ENCODE assay signal across 8 cellular contexts in genomic region chr12:575948-576612, GRCh38.
DNase-seq lines count a peak whose midpoint lies in the region; ATAC-seq and TF ChIP-seq lines count a peak whose summit lies in the region.

No MANE protein-coding gene starts in this region.

- H2BK12ac ChIP-seq in neuronal stem cell (ENCODE audit: low read length), result no peak overlapping the region

- H3K36me3 ChIP-seq in neuronal stem cell (replicated peaks in 1 of 2; ENCODE audit: control insufficient read depth in 2 of 2, insufficient read depth in 2 of 2, low read length in 2 of 2) (no peaks in the 10 kb centered on the region), subcutaneous abdominal adipose tissue (ENCODE audit: control insufficient read depth in 5 of 5, insufficient read depth in 5 of 5, low read length in 5 of 5) (no peaks in the 10 kb centered on the region)

- WGBS in neuronal stem cell (ENCODE audit: extremely low coverage in 2 of 2, insufficient read length in 2 of 2, insufficient replicate concordance in 1 of 2), 2 donors, result no CpG with 5 or more reads among the region's 39 CpGs

- H3K9me3 ChIP-seq in neuronal stem cell (replicated peaks in 1 of 2; ENCODE audit: control insufficient read depth in 2 of 2, insufficient read depth in 1 of 2, low read depth in 1 of 2, low read length in 2 of 2) (no peaks in the 10 kb centered on the region), subcutaneous abdominal adipose tissue (ENCODE audit: control insufficient read depth in 5 of 5, low read length in 5 of 5) (no peaks in the 10 kb centered on the region)

- H3K4me1 ChIP-seq in neuronal stem cell (ENCODE audit: control insufficient read depth in 2 of 2, insufficient read depth in 1 of 2, low read depth in 1 of 2, low read length in 2 of 2), result peaks cover 16% of the 10 kb centered on the region in 2 donors
- H3K4me1 ChIP-seq in subcutaneous abdominal adipose tissue (ENCODE audit: control insufficient read depth in 5 of 5, insufficient read depth in 5 of 5, low read length in 5 of 5), result peaks cover 14 to 52% (median 47%) of the 10 kb centered on the region in 5 donors

- H4K8ac ChIP-seq in neuronal stem cell (ENCODE audit: low read depth, low read length), result no peak overlapping the region

- no peak overlapping the region for H3K14ac ChIP-seq in neuronal stem cell (ENCODE audit: low read length)

- in situ Hi-C loops in KBM-7 (cut with MboI; ENCODE audit: low pct_unique_long_range_greater_than_20kb, low sequenced_read_pairs), result no loop called here

- H2AFZ ChIP-seq in neuronal stem cell (ENCODE audit: low read length), result peak overlapping the region; percentile 94

- no peak overlapping the region for H2AK5ac ChIP-seq in neuronal stem cell (ENCODE audit: low read depth, low read length)

- DNase-seq in AG04449 (ENCODE audit: low read depth, low spot score), result no peak
- DNase-seq in KBM-7, result peak; percentile 93
- DNase-seq in RPMI7951 (ENCODE audit: low read depth), result peak; percentile 61
- peak; percentile 80 for DNase-seq in activated effector memory CD4-positive, alpha-beta T cell treated with Interleukin-2 at 50 U/mL for 16 hours
- peak; percentile 57 to 85 for DNase-seq in foreskin fibroblast
- peak; percentile 71 for DNase-seq in neuronal stem cell (ENCODE audit: low spot score)

- CTCF ChIA-PET in AG04449 (lab: Yijun Ruan, JAX), result interaction anchor here (0.8 to 16.1 kb wide), 62 partner anchors 7 to 537 kb away, joined by 3 to 290 read pairs (median 4); partner anchors contain the start of genes NINJ2, RAD52 and WNK1

- peak overlapping the region; percentile 18 for H2BK15ac ChIP-seq in neuronal stem cell (ENCODE audit: low read length)

- H3K23ac ChIP-seq in neuronal stem cell (ENCODE audit: low read depth, low read length, poor library complexity), result no peak overlapping the region

- H3K4me2 ChIP-seq in neuronal stem cell (ENCODE audit: insufficient read depth, low read length, poor library complexity, severe bottlenecking), result no peak overlapping the region

- peak; percentile 82 for ATAC-seq in GM19025 (IDR thresholded peaks at IDR 0.05; ENCODE audit: low read depth, unreplicated experiment)

- H4K91ac ChIP-seq in neuronal stem cell (ENCODE audit: low read depth, low read length, poor library complexity), result no peak overlapping the region

- no peaks in the 10 kb centered on the region for H3K27me3 ChIP-seq in neuronal stem cell (ENCODE audit: control insufficient read depth in 3 of 3, insufficient read depth in 3 of 3, low read depth in 1 of 3, low read length in 3 of 3)
- no peaks in the 10 kb centered on the region for H3K27me3 ChIP-seq in subcutaneous abdominal adipose tissue (ENCODE audit: control insufficient read depth in 5 of 5, insufficient read depth in 4 of 5, low read length in 5 of 5)

- H2BK120ac ChIP-seq in neuronal stem cell (ENCODE audit: low read depth, low read length), result peak overlapping the region; percentile 14

- POLR2A ChIA-PET in AG04449 (lab: Yijun Ruan, JAX), result interaction anchor here (0.6 to 1.0 kb wide), 2 partner anchors 175 to 370 kb away, joined by 3 to 5 read pairs; no protein-coding TSS in a partner anchor

- H3K4ac ChIP-seq in neuronal stem cell (ENCODE audit: low read length), result no peak overlapping the region

- no peaks in the 10 kb centered on the region for H3K79me1 ChIP-seq in neuronal stem cell (ENCODE audit: low read depth, low read length)

- H3K9ac ChIP-seq in neuronal stem cell (ENCODE audit: low read depth, low read length, poor library complexity), result no peak overlapping the region
- peak overlapping the region in 3 of 5 donors; percentile 21 to 67 (median 30) for H3K9ac ChIP-seq in subcutaneous abdominal adipose tissue (ENCODE audit: low read length in 5 of 5)

- no peak overlapping the region for H3K27ac ChIP-seq in neuronal stem cell (replicated peaks; ENCODE audit: low read length)
- peak overlapping the region; percentile 87 for H3K27ac ChIP-seq in subcutaneous abdominal adipose tissue (ENCODE audit: low read depth, low read length)

- H2BK5ac ChIP-seq in neuronal stem cell (ENCODE audit: low read length), result no peak overlapping the region

- H3K4me3 ChIP-seq in AG04449 (ENCODE audit: low read depth, low read length) (peak overlapping the region; percentile 8; the same call in 1 of the 2 replicates), foreskin fibroblast (ENCODE audit: low read depth in 1 of 2, low read length in 2 of 2) (peak overlapping the region in 1 of 2 donors; percentile 15), neuronal stem cell (ENCODE audit: low read length in 2 of 2) (no peak overlapping the region), subcutaneous abdominal adipose tissue (ENCODE audit: low read depth in 1 of 5, low read length in 5 of 5) (peak overlapping the region in 4 of 5 donors; percentile 22 to 36 (median 28))

- TF ChIP-seq CTCF in AG04449 (IDR thresholded peaks at IDR 0.05; ENCODE audit: insufficient read depth, low read length, missing control alignments), result peak; percentile 92
- TF ChIP-seq CTCF in foreskin fibroblast (IDR thresholded peaks at IDR 0.05; ENCODE audit: low read depth, low read length), result peak; percentile 98

- H3K18ac ChIP-seq in neuronal stem cell (ENCODE audit: low read length), result peak overlapping the region; percentile 90

Comparison
In these comparisons a context has a peak if more than half of its experiments do, and no peak if none do; other contexts are left out.
1. H3K4me3 ChIP-seq: peak in AG04449 (single experiment) and subcutaneous abdominal adipose tissue (4 of 5); none in neuronal stem cell (0 of 2).